In the genomic region with DNA sequence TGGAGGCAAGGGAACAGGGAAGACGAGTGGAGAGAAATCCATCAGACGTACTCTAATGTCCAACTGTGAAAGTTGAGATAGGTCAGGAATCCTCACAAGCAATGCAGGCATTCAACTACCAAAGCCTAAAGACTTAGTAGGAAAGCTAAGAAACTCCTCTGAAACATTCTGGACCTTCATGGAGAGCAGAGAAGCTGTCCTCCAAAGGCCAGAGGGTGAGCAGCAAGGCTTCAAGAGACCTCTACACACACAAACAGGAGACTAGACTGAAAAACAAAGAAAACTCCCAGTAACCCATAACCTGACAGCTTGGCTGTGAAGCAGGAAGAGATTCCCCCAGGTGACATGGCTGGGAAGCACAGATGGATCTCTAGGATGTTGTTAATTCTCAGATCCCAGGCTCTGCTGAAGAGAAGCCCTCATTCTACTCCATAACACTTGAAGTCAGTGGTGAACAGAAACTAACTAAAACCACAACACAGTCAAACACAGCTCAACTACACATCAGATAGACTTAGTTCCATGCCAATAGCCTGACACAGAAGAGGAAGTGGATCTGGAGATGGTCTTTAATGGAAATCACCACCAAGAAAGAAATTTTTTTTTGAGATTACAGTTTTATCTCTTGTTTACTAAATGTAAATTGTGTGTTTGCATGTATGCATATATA, we compare ENCODE assay signal across 11 cellular contexts. TPM values are rescaled to one million over a fixed set of nuclear protein-coding genes. Genes with fewer than 3 reads are reported as not detected.
DNase-seq lines count a peak whose midpoint lies in the region; ATAC-seq and TF ChIP-seq lines count a peak whose summit lies in the region.
"Had no signal": no experiment of that assay in that cellular context is flagged by ENCODE, and none has a peak within 500 bp of the region (broad histone marks: within the 10 kb centered on the region; RNA-seq: fewer than 3 reads in every experiment).

No MANE protein-coding gene starts in this region.

- H3K4me3 ChIP-seq in WERI-Rb-1 (ENCODE audit: low read depth, low read length) (no peak overlapping the region), breast epithelium (no peak overlapping the region)

- no peak for TF ChIP-seq POLR2A in breast epithelium (IDR thresholded peaks at IDR 0.05)

- H3K4me1 ChIP-seq in breast epithelium = no peaks in the 10 kb centered on the region

- intact Hi-C loops in left colon (cut with DNase I, micrococcal nuclease) = no loop called here
- intact Hi-C loops in breast epithelium (cut with DNase I; ENCODE audit: low total_unique reads) = no loop called here

- H3K27me3 ChIP-seq in WERI-Rb-1 (ENCODE audit: insufficient read depth, low read depth, severe bottlenecking) (no peaks in the 10 kb centered on the region), breast epithelium (no peaks in the 10 kb centered on the region)

- H3K36me3 ChIP-seq in WERI-Rb-1 = no peaks in the 10 kb centered on the region
- no peaks in the 10 kb centered on the region for H3K36me3 ChIP-seq in breast epithelium

- H3K27ac ChIP-seq in WERI-Rb-1 = no peak overlapping the region
- H3K27ac ChIP-seq in breast epithelium = no peak overlapping the region

- H3K9me3 ChIP-seq in WERI-Rb-1 (ENCODE audit: severe bottlenecking) (no peaks in the 10 kb centered on the region), breast epithelium (no peaks in the 10 kb centered on the region)

- ATAC-seq in GM18868 (IDR thresholded peaks at IDR 0.05; ENCODE audit: unreplicated experiment) (peak; percentile 98), GM21825 (IDR thresholded peaks at IDR 0.05; ENCODE audit: unreplicated experiment) (peak; percentile 96), HG03469 (IDR thresholded peaks at IDR 0.05; ENCODE audit: unreplicated experiment) (peak; percentile 98), left colon (peak; percentile 49)
- ATAC-seq: Panc1 had no signal

- TF ChIP-seq CTCF in WERI-Rb-1 (IDR thresholded peaks at IDR 0.05; ENCODE audit: low read depth, low read length) (no peak), breast epithelium (IDR thresholded peaks at IDR 0.05) (no peak)

- DNase-seq in left colon = no peak
- DNase-seq in WERI-Rb-1 = no peak
- no peak for DNase-seq in breast epithelium (ENCODE audit: low spot score in 2 of 2)
- DNase-seq in HuH-7 (ENCODE audit: low spot score) = no peak
- no peak for DNase-seq in activated effector memory CD4-positive, alpha-beta T cell treated with Interleukin-2 at 50 U/mL for 16 hours
- DNase-seq: EL had no signal

RNA-seq across cellular contexts. Expression of a gene that starts 23.2 kb away (rescaled TPM):
- total RNA-seq in left colon (10 to 100 TPM; 14.3 to 97.8 TPM), breast epithelium (10 to 100 TPM; 13.4 to 99.9 (median 57.1) TPM)
- total RNA-seq: chondrocyte had no signal

RNA-seq across cellular contexts. Expression of a gene that starts 34.6 kb away (rescaled TPM):
- total RNA-seq in left colon (10 to 100 TPM in 1 of 2 donors, 1 to 10 TPM in 1; 7.3 to 11.6 TPM), breast epithelium (10 to 100 TPM; 13.8 to 23.0 (median 16.1) TPM)
